Comparison of ENCODE assay signal across 8 cellular contexts in the genomic region with DNA sequence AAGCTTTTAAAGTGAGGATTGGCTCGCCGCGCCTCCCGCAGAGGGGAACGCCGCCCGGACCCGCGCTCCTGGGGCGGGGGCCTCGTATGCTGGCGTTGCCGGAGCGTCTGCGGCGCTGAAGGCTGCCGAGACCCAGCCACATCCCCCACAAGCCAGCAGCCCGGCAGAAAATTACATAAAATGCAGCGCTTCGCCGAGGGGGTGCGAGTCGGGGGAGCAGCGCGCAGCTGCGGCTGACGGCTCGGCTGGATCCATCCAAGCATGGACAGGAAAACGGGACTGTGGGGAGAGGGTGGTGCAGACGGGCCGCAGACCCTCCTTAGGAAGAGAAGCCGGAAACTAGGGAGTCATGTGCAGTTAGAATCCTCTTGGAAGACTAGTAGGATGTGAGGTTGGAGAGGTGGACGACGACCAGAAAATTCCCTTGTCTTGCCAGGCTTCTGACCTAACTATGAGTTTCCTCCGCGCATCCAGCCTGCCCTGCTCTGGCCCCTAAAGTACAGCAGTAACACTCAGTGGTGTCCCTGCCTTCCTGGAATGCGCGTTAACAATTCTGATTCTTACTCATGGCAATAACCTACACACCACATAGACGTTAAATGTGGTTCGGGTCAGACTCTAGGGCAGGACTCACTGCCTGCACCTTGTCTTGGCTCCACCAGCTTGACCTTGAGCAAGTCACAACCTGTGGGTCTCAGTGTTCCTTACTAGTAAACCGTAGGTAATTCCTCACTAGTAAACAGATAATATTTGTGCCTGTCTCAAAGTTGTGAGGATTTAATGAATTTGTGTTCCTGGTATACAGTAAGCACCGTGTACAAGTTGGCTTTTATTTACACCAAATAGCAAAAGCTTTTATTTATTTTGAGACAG. TPM values are rescaled to one million over a fixed set of nuclear protein-coding genes. Genes with fewer than 3 reads are reported as not detected.
DNase-seq lines count a peak whose midpoint lies in the region; ATAC-seq and TF ChIP-seq lines count a peak whose summit lies in the region.

No MANE protein-coding gene starts in this region.

- H3K36me3 Mint-ChIP-seq in progenitor cell of endocrine pancreas (ENCODE audit: insufficient read depth), result peaks cover 13% of the 10 kb centered on the region

- DNase-seq in DMS53 (lab: John Stamatoyannopoulos, UW) (peak; percentile 69), LoVo (ENCODE audit: low spot score) (peak; percentile 39), SW480 (ENCODE audit: low spot score) (peak; percentile 69), amygdala (lab: John Stamatoyannopoulos, UW) (peak in 46 of 56 donors; percentile 18 to 78 (median 56)), right atrium auricular region (ENCODE audit: low spot score) (peak; percentile 73), progenitor cell of endocrine pancreas (ENCODE audit: low spot score, unreplicated experiment) (peak; percentile 48), GOT3 (lab: John Stamatoyannopoulos, UW) (no peak)

- H3K4me1 ChIP-seq in right atrium auricular region, result peaks cover 0 to 31% of the 10 kb centered on the region in 2 donors

- H3K4me3 ChIP-seq in right atrium auricular region, result peak overlapping the region; percentile 83 to 96

- H3K4me1 Mint-ChIP-seq in progenitor cell of endocrine pancreas (ENCODE audit: low read depth), result peaks cover 9% of the 10 kb centered on the region

- no peaks in the 10 kb centered on the region for H3K9me3 Mint-ChIP-seq in progenitor cell of endocrine pancreas (ENCODE audit: low read depth)

- H3K27me3 Mint-ChIP-seq in progenitor cell of endocrine pancreas, result no peaks in the 10 kb centered on the region

- H3K4me3 Mint-ChIP-seq in progenitor cell of endocrine pancreas (ENCODE audit: low read depth), result peak overlapping the region; percentile 87

- peak overlapping the region; percentile 96 to 99 for H3K27ac ChIP-seq in right atrium auricular region

- ATAC-seq in GM21737 (IDR thresholded peaks at IDR 0.05; ENCODE audit: unreplicated experiment), result peak; percentile 1

- no peaks in the 10 kb centered on the region for H3K9me3 ChIP-seq in right atrium auricular region

- H3K36me3 ChIP-seq in right atrium auricular region, result peaks cover 8% of the 10 kb centered on the region

- H3K27ac Mint-ChIP-seq in progenitor cell of endocrine pancreas, result peak overlapping the region; percentile 99

- peak in 1 of 2 donors; percentile 32 for TF ChIP-seq CTCF in right atrium auricular region (IDR thresholded peaks at IDR 0.05)
- TF ChIP-seq CTCF in progenitor cell of endocrine pancreas (IDR thresholded peaks at IDR 0.05; ENCODE audit: unreplicated experiment), result no peak

- no peaks in the 10 kb centered on the region for H3K27me3 ChIP-seq in right atrium auricular region

RNA-seq across cellular contexts. Expression of a gene that starts 1.0 kb away (rescaled TPM):
- total RNA-seq in right atrium auricular region (10 to 100 TPM; 40.6 TPM), progenitor cell of endocrine pancreas (52.1 and 55.7 TPM in 2 replicates)

RNA-seq across cellular contexts. Expression of a gene that starts 34.5 kb away (rescaled TPM):
- total RNA-seq in right atrium auricular region (10 to 100 TPM; 37.1 to 39.6 TPM), progenitor cell of endocrine pancreas (596 and 597 TPM in 2 replicates)

Comparison
In these comparisons a context has a peak if more than half of its experiments do, and no peak if none do; other contexts are left out.
1. RNA of a gene that starts 34.5 kb away (total RNA-seq): 596 to 597 TPM in progenitor cell of endocrine pancreas; 37.1 to 39.6 TPM in right atrium auricular region; every median in the first group is over 10 times any median in the second.